23 cellular contexts compared by ENCODE assay signal in genomic region chr3:69838696-69839515, GRCh38.
DNase-seq lines count a peak whose midpoint lies in the region; ATAC-seq and TF ChIP-seq lines count a peak whose summit lies in the region.
"Had no signal": no experiment of that assay in that cellular context is flagged by ENCODE, and none has a peak within 500 bp of the region (broad histone marks: within the 10 kb centered on the region; RNA-seq: fewer than 3 reads in every experiment).

No MANE protein-coding gene starts in this region.

- H3K79me2 ChIP-seq in GM23248 (ENCODE audit: insufficient read depth) = no peaks in the 10 kb centered on the region

- DNase-seq in GM23248 = no peak
- DNase-seq in SK-N-MC (ENCODE audit: low read depth, low spot score) = no peak
- peak; percentile 88 for DNase-seq in fibroblast of mammary gland (ENCODE audit: low read depth)
- DNase-seq in skeletal muscle cell (ENCODE audit: low read depth) = peak; percentile 64
- DNase-seq in dermis blood vessel endothelial cell = no peak
- DNase-seq: activated CD4-positive, alpha-beta T cell treated with anti-CD3 and anti-CD28 coated beads, Interleukin-2, amount 10 ng/mL, durations not matched to agents 24 days and 14 days; activated CD8-positive, alpha-beta memory T cell treated with anti-CD3 and anti-CD28 coated beads, Interleukin-2, amount 10 ng/mL, durations not matched to agents 7 days and 5 days; activated naive CD4-positive, alpha-beta T cell treated with anti-CD3 and anti-CD28 coated beads, Interleukin-2, amount 50 U/mL, for 16 hours; anterior cingulate cortex; CD4-positive, alpha-beta T cell; central memory CD4-positive, alpha-beta T cell; DMS 273 treated with DMSO at 0.1 percent for 48 hours; GDM1; heart right ventricle; left colon; naive B cell; NCI-H1092 treated with DMSO at 0.1 percent for 48 hours; NCI-H1930; NCI-H2227 treated with DMSO at 0.1 percent for 48 hours; RPMI8226; stimulated activated naive CD8-positive, alpha-beta T cell treated with anti-CD3 and anti-CD28 coated beads, Interleukin-15, Interleukin-2, amounts not matched to agents 100 U/mL and 50 U/mL, for 24 hours had no signal

- no peak overlapping the region for H3K9ac ChIP-seq in GM23248
- H3K9ac ChIP-seq in SK-N-MC (ENCODE audit: insufficient read length) = no peak overlapping the region

- H2AFZ ChIP-seq in GM23248 = no peak overlapping the region

- in situ Hi-C loops in GM23248 (cut with MboI) = no loop called here

- peak overlapping the region; percentile 16; the same call in 1 of the 2 replicates for H3K27ac ChIP-seq in GM23248
- H3K27ac ChIP-seq in SK-N-MC = 0 out of 2 replicates have a peak overlapping the region, but pooled peaks have one; percentile 19

- H3K4me3 ChIP-seq in GM23248 (peak overlapping the region; percentile 11; the same call in 1 of the 2 replicates), SK-N-MC (peak overlapping the region; percentile 33; the same call in 1 of the 2 replicates), fibroblast of mammary gland (ENCODE audit: control insufficient read depth, low read depth, low read length) (no peak overlapping the region), skeletal muscle cell (ENCODE audit: low read depth, low read length) (no peak overlapping the region)
- H3K4me3 ChIP-seq: heart right ventricle had no signal

- H3F3A ChIP-seq in GM23248 (ENCODE audit: insufficient read depth) = peaks cover 12% of the 10 kb centered on the region

- H3K9me2 ChIP-seq in GM23248 (ENCODE audit: insufficient read depth) = no peaks in the 10 kb centered on the region

- H3K4me1 ChIP-seq in GM23248 (ENCODE audit: insufficient read depth) = peaks cover 17% of the 10 kb centered on the region

- H3K27me3 ChIP-seq in GM23248 (replicated peaks; ENCODE audit: insufficient read depth) = 0 out of 2 replicates have a peak, but pooled peaks cover 12% of the 10 kb centered on the region
- H3K27me3 ChIP-seq: heart right ventricle had no signal

- H4K20me1 ChIP-seq in GM23248 (ENCODE audit: insufficient read depth) = no peaks in the 10 kb centered on the region

- 39 to 48% methylated on average over 3 of the region's 3 CpGs for WGBS in GM23248 (ENCODE audit: low coverage in 1 of 2, low lambda C conversion rate in 2 of 2, missing lambda C conversion rate in 2 of 2), 2 experiments

- ATAC-seq in HG02642 (IDR thresholded peaks at IDR 0.05; ENCODE audit: poor library complexity, unreplicated experiment) = no peak
- ATAC-seq in GM19351 (IDR thresholded peaks at IDR 0.05; ENCODE audit: unreplicated experiment) = no peak
- ATAC-seq: activated CD8-positive, alpha-beta memory T cell treated with anti-CD3 and anti-CD28 coated beads, Interleukin-2, amount 10 ng/mL, durations not matched to agents 7 days and 5 days; left colon; stimulated activated naive CD8-positive, alpha-beta T cell treated with anti-CD3 and anti-CD28 coated beads, Interleukin-15, Interleukin-2, amounts not matched to agents 100 U/mL and 50 U/mL, for 24 hours had no signal

- H3K4me2 ChIP-seq in GM23248 (ENCODE audit: unreplicated experiment) = peak overlapping the region; percentile 21

- no peaks in the 10 kb centered on the region for H3K9me3 ChIP-seq in GM23248 (ENCODE audit: low read depth)
- no peaks in the 10 kb centered on the region for H3K9me3 ChIP-seq in SK-N-MC (ENCODE audit: low read depth, low read length)

- H3K36me3 ChIP-seq in GM23248 (ENCODE audit: low read depth) (no peaks in the 10 kb centered on the region), SK-N-MC (ENCODE audit: insufficient read depth, low read length) (no peaks in the 10 kb centered on the region)
- H3K36me3 ChIP-seq: heart right ventricle had no signal

- no peak for TF ChIP-seq CTCF in fibroblast of mammary gland (conservative IDR thresholded peaks at IDR 0.05; ENCODE audit: control insufficient read depth, insufficient read depth, low read depth, low read length)

Comparison
In these comparisons a context has a peak if more than half of its experiments do, and no peak if none do; other contexts are left out.
1. DNase-seq: peak in fibroblast of mammary gland (single experiment) and skeletal muscle cell (single experiment); none in GM23248 (single experiment), SK-N-MC (single experiment) and dermis blood vessel endothelial cell (single experiment).
2. H3K4me3 ChIP-seq: peak in GM23248 (single experiment) and SK-N-MC (single experiment); none in fibroblast of mammary gland (single experiment) and skeletal muscle cell (single experiment).